In genomic region chr2:170562928-170563327, GRCh38 we compare ENCODE assay signal across 1 cellular context.
TF ChIP-seq lines count a peak whose summit lies in the region.

No MANE protein-coding gene starts in this region.

TF ChIP-seq in K562, 482 proteins besides CTCF, POLR2A, EP300 and RAD21 (continued from another document):
- TF ChIP-seq, protein P1, sequence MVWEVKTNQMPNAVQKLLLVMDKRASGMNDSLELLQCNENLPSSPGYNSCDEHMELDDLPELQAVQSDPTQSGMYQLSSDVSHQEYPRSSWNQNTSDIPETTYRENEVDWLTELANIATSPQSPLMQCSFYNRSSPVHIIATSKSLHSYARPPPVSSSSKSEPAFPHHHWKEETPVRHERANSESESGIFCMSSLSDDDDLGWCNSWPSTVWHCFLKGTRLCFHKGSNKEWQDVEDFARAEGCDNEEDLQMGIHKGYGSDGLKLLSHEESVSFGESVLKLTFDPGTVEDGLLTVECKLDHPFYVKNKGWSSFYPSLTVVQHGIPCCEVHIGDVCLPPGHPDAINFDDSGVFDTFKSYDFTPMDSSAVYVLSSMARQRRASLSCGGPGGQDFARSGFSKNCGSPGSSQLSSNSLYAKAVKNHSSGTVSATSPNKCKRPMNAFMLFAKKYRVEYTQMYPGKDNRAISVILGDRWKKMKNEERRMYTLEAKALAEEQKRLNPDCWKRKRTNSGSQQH (CRISPR knock-in tag; IDR thresholded peaks at IDR 0.05): peak; percentile 91
- TF ChIP-seq BRD4 (IDR thresholded peaks at IDR 0.05) (no peak), SMARCC2 (IDR thresholded peaks at IDR 0.05; ENCODE audit: low read depth) (no peak), ELF4 (CRISPR knock-in tag; IDR thresholded peaks at IDR 0.05) (0 out of 2 replicates have a peak, but pooled peaks have one; percentile 48), THRB (CRISPR knock-in tag; conservative IDR thresholded peaks at IDR 0.05) (peak; percentile 89)
